18 cellular contexts compared by ENCODE assay signal in genomic region chr21:35171385-35171784, GRCh38.
"Had no signal": no experiment of that assay in that cellular context is flagged by ENCODE, and none has a peak within 500 bp of the region (broad histone marks: within the 10 kb centered on the region; RNA-seq: fewer than 3 reads in every experiment).

No MANE protein-coding gene starts in this region.

- DNase-seq: activated CD4-positive, alpha-beta memory T cell treated with anti-CD3 and anti-CD28 coated beads for 36 hours; activated effector memory CD4-positive, alpha-beta T cell treated with anti-CD3 and anti-CD28 coated beads, Interleukin-2, amount 50 U/mL, for 16 hours; activated T-cell treated with anti-CD3 and anti-CD28 coated beads, Interleukin-2, amount 50 U/mL, for 4 hours; dermis blood vessel endothelial cell; erythroblast; glutamatergic neuron; hypothalamus; left ventricle myocardium inferior; mesenchymal stem cell; nucleus accumbens; stimulated activated CD4-positive, alpha-beta T cell treated with anti-CD3 and anti-CD28 coated beads, Interleukin-2, amount 100 ng/mL, for 48 hours; stimulated activated naive B cell treated with anti-CD40 and anti-IgM and Interleukin-4, amounts not matched to agents 10 μg/mL and 1 μg/mL and 100 μg/mL, for 72 hours; T-cell; T-helper 9 cell; tibial artery had no signal

- H3K36me3 ChIP-seq: left ventricle myocardium inferior, tibial artery, vagina had no signal

- H3K27me3 Mint-ChIP-seq: activated CD4-positive, alpha-beta memory T cell treated with anti-CD3 and anti-CD28 coated beads for 36 hours; stimulated activated naive B cell treated with anti-CD40 and anti-IgM and Interleukin-4, amounts not matched to agents 10 μg/mL and 1 μg/mL and 100 μg/mL, for 72 hours; T-cell had no signal

- H3K9me3 ChIP-seq: tibial artery, vagina had no signal

- H3K4me1 ChIP-seq: left ventricle myocardium inferior, tibial artery, vagina had no signal

- ATAC-seq: activated CD4-positive, CD25-positive, alpha-beta regulatory T cell treated with anti-CD3 and anti-CD28 coated beads, Interleukin-2, amount 50 U/mL, for 24 hours; activated T-cell treated with anti-CD3 and anti-CD28 coated beads, Interleukin-2, amount 50 U/mL, for 4 hours; stimulated activated naive B cell treated with anti-CD40 and anti-IgM and Interleukin-4, amounts not matched to agents 10 μg/mL and 1 μg/mL and 100 μg/mL, for 72 hours had no signal

- H3K4me3 Mint-ChIP-seq: activated CD4-positive, alpha-beta memory T cell treated with anti-CD3 and anti-CD28 coated beads for 36 hours; activated T-cell treated with anti-CD3 and anti-CD28 coated beads, Interleukin-2, amount 50 U/mL, for 4 hours; nephron; stimulated activated naive B cell treated with anti-CD40 and anti-IgM and Interleukin-4, amounts not matched to agents 10 μg/mL and 1 μg/mL and 100 μg/mL, for 72 hours had no signal

- H3K27ac ChIP-seq: left ventricle myocardium inferior, tibial artery, vagina had no signal

- H3K4me3 ChIP-seq: left ventricle myocardium inferior, tibial artery, vagina had no signal

- H3K27me3 ChIP-seq: tibial artery, vagina had no signal

- H3K27ac Mint-ChIP-seq: activated CD4-positive, alpha-beta memory T cell treated with anti-CD3 and anti-CD28 coated beads for 36 hours; nephron; stimulated activated naive B cell treated with anti-CD40 and anti-IgM and Interleukin-4, amounts not matched to agents 10 μg/mL and 1 μg/mL and 100 μg/mL, for 72 hours; T-cell had no signal

- H3K36me3 Mint-ChIP-seq: T-cell had no signal
